ENCODE assay signal across 8 cellular contexts in the genomic region with DNA sequence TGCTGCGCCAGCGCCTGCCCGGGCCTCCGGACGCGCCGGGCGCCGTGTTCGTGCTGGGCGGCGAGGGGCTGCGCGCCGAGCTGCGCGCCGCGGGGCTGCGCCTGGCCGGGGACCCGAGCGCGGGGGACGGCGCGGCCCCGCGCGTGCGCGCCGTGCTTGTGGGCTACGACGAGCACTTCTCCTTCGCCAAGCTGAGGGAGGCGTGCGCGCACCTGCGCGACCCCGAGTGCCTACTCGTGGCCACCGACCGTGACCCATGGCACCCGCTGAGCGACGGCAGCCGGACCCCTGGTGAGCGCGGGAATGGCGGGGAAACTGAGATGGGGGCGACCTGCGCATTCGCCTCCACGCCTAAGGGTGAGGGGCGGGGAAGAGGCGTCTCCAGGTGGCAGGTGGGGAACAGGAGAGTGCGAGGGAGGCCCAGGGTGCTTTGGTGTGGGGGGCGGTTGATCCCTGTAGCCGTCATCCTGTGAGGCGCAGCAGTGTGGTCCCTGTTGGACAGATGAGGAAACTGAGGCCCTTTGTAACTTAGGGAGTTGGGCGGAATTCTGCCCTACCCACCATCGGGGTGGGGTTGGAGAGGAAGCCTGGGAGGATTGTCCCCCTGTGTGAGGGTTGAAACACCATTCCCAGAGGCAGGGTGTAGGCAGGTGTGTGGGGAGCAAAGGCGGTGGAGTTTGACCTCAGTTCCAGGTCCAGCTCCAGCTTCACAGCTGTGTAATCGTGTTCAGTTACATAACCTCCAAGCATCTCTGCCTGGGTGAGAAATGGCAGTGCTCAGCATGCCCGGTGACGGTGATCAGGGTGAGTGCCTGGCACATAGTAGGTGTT. TPM values are rescaled to one million over a fixed set of nuclear protein-coding genes. Genes with fewer than 3 reads are reported as not detected.
A peak's percentile ranks its signal among the peaks of the same experiment; 100 is the strongest.
DNase-seq lines count a peak whose midpoint lies in the region; ATAC-seq and TF ChIP-seq lines count a peak whose summit lies in the region.

No MANE protein-coding gene starts in this region.

- H3K36me3 ChIP-seq in right lobe of liver (no peaks in the 10 kb centered on the region), thyroid gland (no peaks in the 10 kb centered on the region)

- 5% methylated on average over 10 of the region's 68 CpGs for WGBS in right lobe of liver (ENCODE audit: insufficient coverage, low coverage, low lambda C conversion rate, missing lambda C conversion rate)
- 8 to 16% methylated on average over 10 to 30 of the region's 68 CpGs for WGBS in thyroid gland, 2 donors

- H3K4me3 ChIP-seq in astrocyte of the cerebellum (ENCODE audit: low read depth, low read length), result peak overlapping the region; percentile 61
- peak overlapping the region; percentile 63 to 85 (median 75) for H3K4me3 ChIP-seq in right lobe of liver
- peak overlapping the region in 1 of 3 donors; percentile 56 for H3K4me3 ChIP-seq in thyroid gland (replicated peaks in 1 of 3)

- no peaks in the 10 kb centered on the region for H3K9me3 ChIP-seq in right lobe of liver
- no peaks in the 10 kb centered on the region for H3K9me3 ChIP-seq in thyroid gland

- peaks cover 0 to 36% (median 14%) of the 10 kb centered on the region in 4 donors for H3K4me1 ChIP-seq in right lobe of liver
- H3K4me1 ChIP-seq in thyroid gland, result peaks cover 19 to 32% of the 10 kb centered on the region in 2 donors

- intact Hi-C loops in right lobe of liver (cut with DNase I), result no loop called here
- intact Hi-C loops in thyroid gland (cut with DNase I), result no loop called here

- H3K27ac ChIP-seq in right lobe of liver (peak overlapping the region; percentile 57 to 77 (median 69)), thyroid gland (no peak overlapping the region)

- TF ChIP-seq POLR2A in right lobe of liver (IDR thresholded peaks at IDR 0.05), result peak; percentile 80
- TF ChIP-seq POLR2A in thyroid gland (IDR thresholded peaks at IDR 0.05), result no peak

- TF ChIP-seq CTCF in astrocyte of the cerebellum (IDR thresholded peaks at IDR 0.05; ENCODE audit: low read depth, low read length, missing control alignments) (no peak), right lobe of liver (IDR thresholded peaks at IDR 0.05) (no peak), thyroid gland (IDR thresholded peaks at IDR 0.05) (no peak)

- DNase-seq in COLO668 (lab: John Stamatoyannopoulos, UW; ENCODE audit: unreplicated experiment) (peak; percentile 73), KBM-7 (peak; percentile 20), astrocyte of the cerebellum (ENCODE audit: low read depth) (no peak), right lobe of liver (peak; percentile 70 to 91 (median 84)), thyroid gland (peak; percentile 38 to 46), NCI-H2029 treated with DMSO at 0.1 percent for 48 hours (lab: John Stamatoyannopoulos, UW) (no peak), islet precursor cell (no peak)

- ATAC-seq in GM19452 (IDR thresholded peaks at IDR 0.05; ENCODE audit: unreplicated experiment) (peak; percentile 10), right lobe of liver (peak; percentile 54 to 69 (median 59))

- H3K27me3 ChIP-seq in right lobe of liver (no peaks in the 10 kb centered on the region), thyroid gland (no peaks in the 10 kb centered on the region)

- in situ Hi-C loops in KBM-7 (cut with MboI; ENCODE audit: low pct_unique_long_range_greater_than_20kb, low sequenced_read_pairs) (no loop called here), astrocyte of the cerebellum (cut with HindIII; ENCODE audit: low sequenced_read_pairs) (no loop called here)

RNA-seq across cellular contexts. Expression of gene PDXP, which starts 0.8 kb away (rescaled TPM):
- total RNA-seq in right lobe of liver (10 to 100 TPM; 15.7 to 63.4 (median 34.4) TPM), thyroid gland (10 to 100 TPM in 3 of 4 donors, 1 to 10 TPM in 1; 4.2 to 15.8 (median 12.3) TPM)

RNA-seq across cellular contexts. Expression of gene LGALS1, which starts 16.2 kb away (rescaled TPM):
- 100 to 1,000 TPM in 4 of 6 experiments, 10 to 100 TPM in 2; 34.7 to 267 (median 141) TPM for total RNA-seq in right lobe of liver
- total RNA-seq in thyroid gland, result 100 to 1,000 TPM; 146 to 212 (median 188) TPM

RNA-seq across cellular contexts. Expression of gene SH3BP1, which starts 19.8 kb away (rescaled TPM):
- total RNA-seq in right lobe of liver, result 1 to 10 TPM; 1.6 to 4.8 (median 2.8) TPM
- total RNA-seq in thyroid gland, result 10 to 100 TPM in 1 of 4 donors, 1 to 10 TPM in 2, under 1 TPM in 1; 0.81 to 10.1 (median 3.3) TPM

RNA-seq across cellular contexts. Expression of gene NOL12, which starts 26.9 kb away (rescaled TPM):
- total RNA-seq in right lobe of liver (10 to 100 TPM in 2 of 6 experiments, 1 to 10 TPM in 4; 8.4 to 16.1 (median 9.4) TPM), thyroid gland (10 to 100 TPM; 18.7 to 52.6 (median 47.6) TPM)

RNA-seq across cellular contexts. Expression of gene TRIOBP, which starts 37.6 kb away (rescaled TPM):
- total RNA-seq in right lobe of liver (10 to 100 TPM; 11.7 to 22.8 (median 20.7) TPM), thyroid gland (100 to 1,000 TPM; 120 to 150 (median 140) TPM)

Comparison
In these comparisons a context has a peak if more than half of its experiments do, and no peak if none do; other contexts are left out.
1. DNase-seq: peak in COLO668 (single experiment), KBM-7 (single experiment), right lobe of liver (3 of 3) and thyroid gland (2 of 2); none in astrocyte of the cerebellum (single experiment), NCI-H2029 treated with DMSO at 0.1 percent for 48 hours (single experiment) and islet precursor cell (single experiment).
2. H3K27ac ChIP-seq: peak in right lobe of liver (3 of 3); none in thyroid gland (0 of 3).